Comparison of ENCODE assay signal across 21 cellular contexts in the genomic region with DNA sequence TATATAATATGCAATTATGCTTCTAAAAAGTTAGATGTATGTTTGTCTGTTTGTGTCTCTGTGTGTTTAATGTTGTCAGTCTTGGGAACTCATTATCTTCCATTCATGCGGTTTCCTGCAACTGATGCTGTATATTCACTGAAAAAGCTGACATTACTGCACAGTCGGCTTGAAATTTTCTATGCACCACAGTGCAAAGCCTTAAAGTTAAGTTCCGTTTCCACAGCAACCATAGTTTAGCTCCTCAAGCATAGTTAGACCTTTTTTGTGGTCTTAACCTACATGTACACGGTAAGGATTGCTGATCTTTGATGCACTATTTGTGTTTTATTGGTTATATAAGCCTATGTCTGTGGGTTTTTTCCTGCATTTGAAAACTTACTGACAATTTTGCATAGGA.
"Had no signal": no experiment of that assay in that cellular context is flagged by ENCODE, and none has a peak within 500 bp of the region (broad histone marks: within the 10 kb centered on the region; RNA-seq: fewer than 3 reads in every experiment).

No MANE protein-coding gene starts in this region.

- DNase-seq: activated gamma-delta T cell treated with Interleukin-2 at 50 U/mL for 16 hours; adrenal gland; brain microvascular endothelial cell; caudate nucleus; effector memory CD4-positive, alpha-beta T cell; foreskin melanocyte; kidney; natural killer cell; retina; spleen; stimulated activated CD4-positive, alpha-beta T cell treated with anti-CD3 and anti-CD28 coated beads, Interleukin-4, amount 100 ng/mL, for 1 hour; stimulated activated naive CD4-positive, alpha-beta T cell treated with Interleukin-2 at 50 U/mL for 16 hours had no signal

- H3K4me3 ChIP-seq: adrenal gland, ascending aorta, lung, spleen, thoracic aorta, vagina had no signal

- H3K27me3 Mint-ChIP-seq: activated naive CD4-positive, alpha-beta T cell treated with anti-CD3 and anti-CD28 coated beads, Interleukin-2, amount 50 U/mL, for 24 hours; type B pancreatic cell had no signal

- H3K4me3 Mint-ChIP-seq: activated naive CD4-positive, alpha-beta T cell treated with anti-CD3 and anti-CD28 coated beads, Interleukin-2, amount 50 U/mL, for 24 hours; natural killer cell; T-helper 1 cell treated with Interleukin-12 subunit alpha and Interleukin-12 subunit beta and Interleukin-4 antibody, amounts not matched to agents 30 μg/mL and 1 μg/mL, for 36 hours; type B pancreatic cell had no signal

- H3K27ac Mint-ChIP-seq: activated naive CD4-positive, alpha-beta T cell treated with anti-CD3 and anti-CD28 coated beads, Interleukin-2, amount 50 U/mL, for 24 hours; natural killer cell; progenitor cell of endocrine pancreas; T-helper 1 cell treated with Interleukin-12 subunit alpha and Interleukin-12 subunit beta and Interleukin-4 antibody, amounts not matched to agents 30 μg/mL and 1 μg/mL, for 36 hours; type B pancreatic cell had no signal

- H3K4me1 Mint-ChIP-seq: natural killer cell had no signal

- H3K36me3 Mint-ChIP-seq: activated naive CD4-positive, alpha-beta T cell treated with anti-CD3 and anti-CD28 coated beads, Interleukin-2, amount 50 U/mL, for 24 hours; natural killer cell; type B pancreatic cell had no signal

- ATAC-seq: esophagus mucosa, natural killer cell had no signal

- H3K9me3 Mint-ChIP-seq: activated naive CD4-positive, alpha-beta T cell treated with anti-CD3 and anti-CD28 coated beads, Interleukin-2, amount 50 U/mL, for 24 hours; T-helper 1 cell treated with Interleukin-12 subunit alpha and Interleukin-12 subunit beta and Interleukin-4 antibody, amounts not matched to agents 30 μg/mL and 1 μg/mL, for 36 hours; type B pancreatic cell had no signal
